In the genomic region with DNA sequence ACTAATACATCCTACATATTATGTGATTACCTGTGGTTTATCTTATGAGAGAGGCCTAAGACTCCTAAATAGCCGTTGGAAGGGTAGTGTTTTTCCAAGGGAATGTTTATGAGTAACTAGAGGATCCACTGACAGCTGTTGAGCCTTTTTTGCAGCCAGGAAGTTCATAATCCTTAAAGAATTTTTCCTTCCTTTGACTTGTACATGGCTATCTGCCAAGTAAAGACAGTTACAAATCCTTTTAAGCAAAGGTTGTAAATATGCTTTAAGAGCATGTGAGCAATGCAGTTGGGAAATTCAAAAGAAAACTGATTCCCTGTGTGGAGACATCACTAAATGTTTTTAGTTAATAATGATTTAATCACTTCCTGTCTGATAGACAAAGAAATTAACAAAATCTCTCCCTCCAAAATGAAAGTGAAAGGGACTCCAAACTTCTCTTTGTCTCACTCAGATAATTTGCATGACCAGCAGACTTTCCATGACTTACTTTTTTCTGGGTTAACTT, we compare ENCODE assay signal across 8 cellular contexts.
A peak's percentile ranks its signal among the peaks of the same experiment; 100 is the strongest.
DNase-seq lines count a peak whose midpoint lies in the region; ATAC-seq, FAIRE-seq and TF ChIP-seq lines count a peak whose summit lies in the region.

No MANE protein-coding gene starts in this region.

- peak; percentile 82 for FAIRE-seq in keratinocyte (lab: Jason Lieb, UNC)

- DNase-seq in keratinocyte (ENCODE audit: low read depth, low spot score): peak; percentile 69
- DNase-seq in mesenteric fat pad (ENCODE audit: low spot score): no peak
- no peak for DNase-seq in activated T-cell treated with anti-CD3 and anti-CD28 coated beads, Interleukin-2, amount 50 U/mL, for 72 hours

- H3K4me2 ChIP-seq in BLaER1 treated with 17β-estradiol and CSF1 and Interleukin-3, amounts not matched to agents 10 nM and 100 nM: peak overlapping the region; percentile 39 to 75 (median 55)
- H3K4me2 ChIP-seq in keratinocyte (ENCODE audit: control insufficient read depth, extremely low read depth, insufficient read depth, low read depth, low read length): peak overlapping the region; percentile 74

- H3K9me1 ChIP-seq in keratinocyte (ENCODE audit: control insufficient read depth, extremely low read depth, insufficient read depth, low read length): no peaks in the 10 kb centered on the region

- TF ChIP-seq CTCF in WI38 (IDR thresholded peaks at IDR 0.05; ENCODE audit: low read depth, low read length): no peak
- no peak for TF ChIP-seq CTCF in keratinocyte (optimal IDR thresholded peaks at IDR 0.05 in 1 of 3, IDR thresholded peaks at IDR 0.05 in 1 of 3, conservative IDR thresholded peaks at IDR 0.05 in 1 of 3; ENCODE audit: extremely low read depth in 1 of 3, insufficient read depth in 2 of 3, low read length in 3 of 3)

- no peaks in the 10 kb centered on the region for H4K20me1 ChIP-seq in BLaER1 treated with 17β-estradiol and CSF1 and Interleukin-3, amounts not matched to agents 10 nM and 100 nM
- no peaks in the 10 kb centered on the region for H4K20me1 ChIP-seq in keratinocyte (ENCODE audit: control insufficient read depth, extremely low read depth, insufficient read depth, low read length)

- H3K9ac ChIP-seq in BLaER1 treated with 17β-estradiol and CSF1 and Interleukin-3, amounts not matched to agents 10 nM and 100 nM: peak overlapping the region in 3 of 11 experiments; percentile 4 to 24 (median 21); a peak in 6 of 22 replicates
- H3K9ac ChIP-seq in keratinocyte (ENCODE audit: control insufficient read depth, extremely low read depth, insufficient read depth, low read length): no peak overlapping the region

- H2AFZ ChIP-seq in keratinocyte (ENCODE audit: control insufficient read depth, low read length): peak overlapping the region; percentile 64

- no peaks in the 10 kb centered on the region for H3K9me3 Mint-ChIP-seq in activated T-cell treated with anti-CD3 and anti-CD28 coated beads, Interleukin-2, amount 50 U/mL, for 72 hours

- H3K36me3 Mint-ChIP-seq in activated T-cell treated with anti-CD3 and anti-CD28 coated beads, Interleukin-2, amount 50 U/mL, for 72 hours (ENCODE audit: insufficient read depth in 2 of 2): no peaks in the 10 kb centered on the region

- H3K27ac Mint-ChIP-seq in activated T-cell treated with anti-CD3 and anti-CD28 coated beads, Interleukin-2, amount 50 U/mL, for 72 hours: no peak overlapping the region

- peak overlapping the region in 10 of 11 experiments; percentile 37 to 70 (median 62); a peak in 21 of 22 replicates for H3K27ac ChIP-seq in BLaER1 treated with 17β-estradiol and CSF1 and Interleukin-3, amounts not matched to agents 10 nM and 100 nM
- no peak overlapping the region for H3K27ac ChIP-seq in keratinocyte (ENCODE audit: control insufficient read depth, insufficient read depth, low read length)

- peak overlapping the region in 1 of 10 experiments; percentile 15; a peak in 4 of 20 replicates for H3K4me3 ChIP-seq in BLaER1 treated with 17β-estradiol and CSF1 and Interleukin-3, amounts not matched to agents 10 nM and 100 nM
- H3K4me3 ChIP-seq in WI38 (ENCODE audit: low read depth, low read length) (peak overlapping the region; percentile 38), keratinocyte (ENCODE audit: control insufficient read depth in 2 of 3, extremely low read depth in 1 of 3, insufficient read depth in 2 of 3, low read depth in 1 of 3, low read length in 3 of 3) (peak overlapping the region in 2 of 3 experiments; percentile 27 to 55)

- H3K9me3 ChIP-seq in BLaER1 treated with 17β-estradiol and CSF1 and Interleukin-3, amounts not matched to agents 10 nM and 100 nM (replicated peaks in 1 of 11): no peaks in the 10 kb centered on the region
- H3K9me3 ChIP-seq in keratinocyte (ENCODE audit: control insufficient read depth, low read depth, low read length): no peaks in the 10 kb centered on the region

- H3K27me3 ChIP-seq in BLaER1 treated with 17β-estradiol and CSF1 and Interleukin-3, amounts not matched to agents 10 nM and 100 nM: no peaks in the 10 kb centered on the region
- H3K27me3 ChIP-seq in keratinocyte (ENCODE audit: control insufficient read depth, extremely low read depth, insufficient read depth, low read length): no peaks in the 10 kb centered on the region

- H3K36me3 ChIP-seq in BLaER1 treated with 17β-estradiol and CSF1 and Interleukin-3, amounts not matched to agents 10 nM and 100 nM: no peaks in the 10 kb centered on the region
- no peaks in the 10 kb centered on the region for H3K36me3 ChIP-seq in keratinocyte (ENCODE audit: control insufficient read depth in 2 of 2, extremely low read depth in 1 of 2, insufficient read depth in 2 of 2, low read length in 2 of 2)

- H3K79me2 ChIP-seq in keratinocyte (ENCODE audit: control insufficient read depth, insufficient read depth, low read length): no peaks in the 10 kb centered on the region

- dilution Hi-C loops in keratinocyte (cut with MboI; ENCODE audit: extremely low pct_ligation_motif_present, low sequenced_read_pairs): no loop called here

- ATAC-seq in GM19372 (IDR thresholded peaks at IDR 0.05; ENCODE audit: low read depth, unreplicated experiment): peak; percentile 69
- ATAC-seq in HG03575 (IDR thresholded peaks at IDR 0.05; ENCODE audit: extremely low read depth, insufficient number of reproducible peaks, low FRiP score, unreplicated experiment): peak; percentile 66
- ATAC-seq in GM21390 (IDR thresholded peaks at IDR 0.05; ENCODE audit: unreplicated experiment): no peak
- no peak for ATAC-seq in activated T-cell treated with anti-CD3 and anti-CD28 coated beads, Interleukin-2, amount 50 U/mL, for 72 hours (replicated peaks in 1 of 2)

- H3K4me1 ChIP-seq in BLaER1 treated with 17β-estradiol and CSF1 and Interleukin-3, amounts not matched to agents 10 nM and 100 nM: peaks cover 0 to 19% (median 10%) of the 10 kb centered on the region in 10 experiments; a peak in 15 of 20 replicates
- H3K4me1 ChIP-seq in keratinocyte (ENCODE audit: control insufficient read depth, extremely low read depth, insufficient read depth, low read length): peaks cover 3% of the 10 kb centered on the region

- peak overlapping the region in 1 of 2 donors; percentile 35 for H3K4me3 Mint-ChIP-seq in activated T-cell treated with anti-CD3 and anti-CD28 coated beads, Interleukin-2, amount 50 U/mL, for 72 hours

- H3K27me3 Mint-ChIP-seq in activated T-cell treated with anti-CD3 and anti-CD28 coated beads, Interleukin-2, amount 50 U/mL, for 72 hours (ENCODE audit: low read depth): no peaks in the 10 kb centered on the region

- H3K4me1 Mint-ChIP-seq in activated T-cell treated with anti-CD3 and anti-CD28 coated beads, Interleukin-2, amount 50 U/mL, for 72 hours (ENCODE audit: low read depth): no peaks in the 10 kb centered on the region

Comparison
In these comparisons a context has a peak if more than half of its experiments do, and no peak if none do; other contexts are left out.
1. ATAC-seq: peak in GM19372 (single experiment) and HG03575 (single experiment); none in GM21390 (single experiment) and activated T-cell treated with anti-CD3 and anti-CD28 coated beads, Interleukin-2, amount 50 U/mL, for 72 hours (0 of 2).